ENCODE assay signal across 24 cellular contexts in genomic region chr15:54288049-54288448, GRCh38.
"Had no signal": no experiment of that assay in that cellular context is flagged by ENCODE, and none has a peak within 500 bp of the region (broad histone marks: within the 10 kb centered on the region; RNA-seq: fewer than 3 reads in every experiment).

No MANE protein-coding gene starts in this region.

- H3K4me1 ChIP-seq: esophagus squamous epithelium, neural progenitor cell, right atrium auricular region, sigmoid colon, testis, tibial nerve, upper lobe of right lung, vagina had no signal

- H3K4me1 Mint-ChIP-seq: neural progenitor cell; stimulated activated naive B cell treated with anti-CD40 and anti-IgM and Interleukin-4, amounts not matched to agents 10 μg/mL and 1 μg/mL and 100 μg/mL, for 72 hours; stimulated activated naive CD8-positive, alpha-beta T cell treated with anti-CD3 and anti-CD28 coated beads, Interleukin-15, amount 100 ng/mL, for 72 hours had no signal

- H3K27me3 ChIP-seq: esophagus squamous epithelium, neural progenitor cell, ovary, right atrium auricular region, sigmoid colon, testis, tibial nerve, upper lobe of right lung, vagina had no signal

- H3K9ac ChIP-seq: neural progenitor cell had no signal

- H3K9me3 ChIP-seq: esophagus squamous epithelium, ovary, right atrium auricular region, sigmoid colon, testis, tibial nerve, upper lobe of right lung, vagina had no signal

- DNase-seq: esophagus squamous epithelium; foreskin fibroblast; head of caudate nucleus; hippocampal formation; left colon; left ventricle myocardium superior; mesenchymal stem cell; midbrain; nucleus accumbens; ovary; sigmoid colon; stimulated activated CD4-positive, alpha-beta T cell treated with anti-CD3 and anti-CD28 coated beads, Interleukin-2, amount 100 ng/mL, for 24 hours; stimulated activated CD4-positive, alpha-beta T cell treated with anti-CD3 and anti-CD28 coated beads, Interleukin-4, amount 100 ng/mL, for 4 hours; stimulated activated naive B cell treated with anti-CD40 and anti-IgM and Interleukin-4, amounts not matched to agents 10 μg/mL and 1 μg/mL and 100 μg/mL, for 72 hours; stimulated activated naive CD8-positive, alpha-beta T cell treated with anti-CD3 and anti-CD28 coated beads, Interleukin-15, amount 100 ng/mL, for 72 hours; testis; upper lobe of right lung had no signal

- H3K27me3 Mint-ChIP-seq: natural killer cell treated with Interleukin-12 subunit alpha and Interleukin-12 subunit beta and Interleukin-15 and Interleukin-18, amount 100 ng/mL, for 72 hours; stimulated activated naive B cell treated with anti-CD40 and anti-IgM and Interleukin-4, amounts not matched to agents 10 μg/mL and 1 μg/mL and 100 μg/mL, for 72 hours; stimulated activated naive CD8-positive, alpha-beta T cell treated with anti-CD3 and anti-CD28 coated beads, Interleukin-15, amount 100 ng/mL, for 72 hours had no signal

- H3K36me3 ChIP-seq: esophagus squamous epithelium, neural progenitor cell, ovary, right atrium auricular region, sigmoid colon, tibial nerve, upper lobe of right lung, vagina had no signal

- H3K27ac ChIP-seq: esophagus squamous epithelium, neural progenitor cell, ovary, right atrium auricular region, sigmoid colon, skin epidermis, testis, tibial nerve, upper lobe of right lung, vagina had no signal

- H3K4me3 ChIP-seq: esophagus squamous epithelium, lung, neural progenitor cell, ovary, right atrium auricular region, sigmoid colon, skin epidermis, testis, tibial nerve, upper lobe of right lung, vagina had no signal

- H3K4me3 Mint-ChIP-seq: natural killer cell treated with Interleukin-12 subunit alpha and Interleukin-12 subunit beta and Interleukin-15 and Interleukin-18, amount 100 ng/mL, for 72 hours; neural progenitor cell; stimulated activated naive B cell treated with anti-CD40 and anti-IgM and Interleukin-4, amounts not matched to agents 10 μg/mL and 1 μg/mL and 100 μg/mL, for 72 hours; stimulated activated naive CD8-positive, alpha-beta T cell treated with anti-CD3 and anti-CD28 coated beads, Interleukin-15, amount 100 ng/mL, for 72 hours had no signal

- H3K4me2 ChIP-seq: neural progenitor cell had no signal

- H3K36me3 Mint-ChIP-seq: natural killer cell treated with Interleukin-12 subunit alpha and Interleukin-12 subunit beta and Interleukin-15 and Interleukin-18, amount 100 ng/mL, for 72 hours; neural progenitor cell; stimulated activated naive B cell treated with anti-CD40 and anti-IgM and Interleukin-4, amounts not matched to agents 10 μg/mL and 1 μg/mL and 100 μg/mL, for 72 hours had no signal

- H3K9me3 Mint-ChIP-seq: natural killer cell treated with Interleukin-12 subunit alpha and Interleukin-12 subunit beta and Interleukin-15 and Interleukin-18, amount 100 ng/mL, for 72 hours; neural progenitor cell; stimulated activated naive B cell treated with anti-CD40 and anti-IgM and Interleukin-4, amounts not matched to agents 10 μg/mL and 1 μg/mL and 100 μg/mL, for 72 hours; stimulated activated naive CD8-positive, alpha-beta T cell treated with anti-CD3 and anti-CD28 coated beads, Interleukin-15, amount 100 ng/mL, for 72 hours had no signal

- H2AFZ ChIP-seq: neural progenitor cell had no signal

- ATAC-seq: left colon; left ventricle myocardium superior; natural killer cell treated with Interleukin-12 subunit alpha and Interleukin-12 subunit beta and Interleukin-15 and Interleukin-18, amount 100 ng/mL, for 72 hours; stimulated activated naive B cell treated with anti-CD40 and anti-IgM and Interleukin-4, amounts not matched to agents 10 μg/mL and 1 μg/mL and 100 μg/mL, for 72 hours; stimulated activated naive CD8-positive, alpha-beta T cell treated with anti-CD3 and anti-CD28 coated beads, Interleukin-15, amount 100 ng/mL, for 72 hours; upper lobe of right lung had no signal

- H3K27ac Mint-ChIP-seq: natural killer cell treated with Interleukin-12 subunit alpha and Interleukin-12 subunit beta and Interleukin-15 and Interleukin-18, amount 100 ng/mL, for 72 hours; neural progenitor cell; stimulated activated naive B cell treated with anti-CD40 and anti-IgM and Interleukin-4, amounts not matched to agents 10 μg/mL and 1 μg/mL and 100 μg/mL, for 72 hours; stimulated activated naive CD8-positive, alpha-beta T cell treated with anti-CD3 and anti-CD28 coated beads, Interleukin-15, amount 100 ng/mL, for 72 hours had no signal
